Comparison of ENCODE assay signal across 27 cellular contexts in the genomic region with DNA sequence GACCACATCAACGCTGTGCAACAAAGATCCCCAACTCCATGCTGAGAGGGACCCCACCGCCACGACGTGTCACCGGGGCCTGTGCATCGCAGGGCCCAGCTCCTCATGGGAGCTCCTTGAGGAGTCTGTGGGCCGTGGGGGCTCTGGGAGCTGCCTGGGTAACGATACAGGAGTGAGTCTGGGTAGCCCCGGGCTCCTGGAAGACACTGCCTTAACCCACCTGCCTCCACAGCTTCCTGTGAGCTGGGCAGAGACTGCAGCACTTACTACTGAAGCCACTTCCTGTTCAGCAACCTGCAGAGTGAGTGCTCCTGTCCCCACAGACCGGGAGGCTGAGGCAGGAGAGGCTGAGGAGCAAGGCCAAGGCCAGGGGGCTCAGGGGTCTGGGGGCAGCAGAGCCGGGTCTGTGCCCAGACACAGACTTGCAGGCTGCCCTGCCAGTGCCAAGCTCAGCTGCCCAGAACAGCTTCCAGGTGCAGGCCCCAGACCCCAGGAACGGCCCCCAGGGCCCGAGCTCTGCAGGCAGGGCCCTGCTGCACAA.
DNase-seq lines count a peak whose midpoint lies in the region; ATAC-seq and TF ChIP-seq lines count a peak whose summit lies in the region.
"Had no signal": no experiment of that assay in that cellular context is flagged by ENCODE, and none has a peak within 500 bp of the region (broad histone marks: within the 10 kb centered on the region; RNA-seq: fewer than 3 reads in every experiment).

No MANE protein-coding gene starts in this region.

- peaks cover 0 to 1% of the 10 kb centered on the region in 2 donors for H3K9me3 ChIP-seq in neuronal stem cell (replicated peaks in 1 of 2; ENCODE audit: control insufficient read depth in 2 of 2, insufficient read depth in 1 of 2, low read depth in 1 of 2, low read length in 2 of 2)
- H3K9me3 ChIP-seq: body of pancreas had no signal

- H3K9me3 Mint-ChIP-seq in activated CD8-positive, alpha-beta memory T cell treated with anti-CD3 and anti-CD28 coated beads, Interleukin-2, amount 10 ng/mL, durations not matched to agents 7 days and 5 days (ENCODE audit: low read depth) = peaks cover 10% of the 10 kb centered on the region
- H3K9me3 Mint-ChIP-seq in activated CD8-positive, alpha-beta T cell treated with anti-CD3 and anti-CD28 coated beads for 36 hours = peaks cover 12% of the 10 kb centered on the region

- H2BK15ac ChIP-seq in neuronal stem cell (ENCODE audit: low read length) = peak overlapping the region; percentile 51

- peak overlapping the region; percentile 66 for H2BK12ac ChIP-seq in neuronal stem cell (ENCODE audit: low read length)

- no peak overlapping the region for H3K4me3 Mint-ChIP-seq in activated CD8-positive, alpha-beta memory T cell treated with anti-CD3 and anti-CD28 coated beads, Interleukin-2, amount 10 ng/mL, durations not matched to agents 7 days and 5 days
- H3K4me3 Mint-ChIP-seq in activated CD8-positive, alpha-beta T cell treated with anti-CD3 and anti-CD28 coated beads for 36 hours = no peak overlapping the region
- H3K4me3 Mint-ChIP-seq: activated T-cell treated with anti-CD3 and anti-CD28 coated beads, Interleukin-2, amount 50 U/mL, for 4 hours had no signal

- no peaks in the 10 kb centered on the region for H3K27me3 ChIP-seq in H7 (ENCODE audit: control insufficient read depth, insufficient read depth, low read length)
- H3K27me3 ChIP-seq in neuronal stem cell (ENCODE audit: control insufficient read depth in 3 of 3, insufficient read depth in 3 of 3, low read depth in 1 of 3, low read length in 3 of 3) = peaks cover 0 to 3% (median 0%) of the 10 kb centered on the region in 3 experiments
- H3K27me3 ChIP-seq: body of pancreas, tibial nerve had no signal

- H3K18ac ChIP-seq in neuronal stem cell (ENCODE audit: low read length) = peak overlapping the region; percentile 58

- no peak overlapping the region for H2BK120ac ChIP-seq in neuronal stem cell (ENCODE audit: low read depth, low read length)

- H4K8ac ChIP-seq in neuronal stem cell (ENCODE audit: low read depth, low read length) = no peak overlapping the region

- H3K27me3 Mint-ChIP-seq in activated CD8-positive, alpha-beta memory T cell treated with anti-CD3 and anti-CD28 coated beads, Interleukin-2, amount 10 ng/mL, durations not matched to agents 7 days and 5 days = no peaks in the 10 kb centered on the region
- H3K27me3 Mint-ChIP-seq in activated CD8-positive, alpha-beta T cell treated with anti-CD3 and anti-CD28 coated beads for 36 hours = no peaks in the 10 kb centered on the region

- no peaks in the 10 kb centered on the region for H3K36me3 ChIP-seq in H7 (replicated peaks; ENCODE audit: control insufficient read depth, insufficient read depth, low read length)
- no peaks in the 10 kb centered on the region for H3K36me3 ChIP-seq in neuronal stem cell (replicated peaks in 1 of 2; ENCODE audit: control insufficient read depth in 2 of 2, insufficient read depth in 2 of 2, low read length in 2 of 2)
- H3K36me3 ChIP-seq: esophagus muscularis mucosa, tibial nerve had no signal

- no peak overlapping the region for H4K91ac ChIP-seq in neuronal stem cell (ENCODE audit: low read depth, low read length, poor library complexity)

- H3K4ac ChIP-seq in neuronal stem cell (ENCODE audit: low read length) = no peak overlapping the region

- intact Hi-C loops in activated CD8-positive, alpha-beta T cell treated with anti-CD3 and anti-CD28 coated beads for 36 hours (cut with micrococcal nuclease) = no loop called here

- no peak overlapping the region for H3K27ac ChIP-seq in neuronal stem cell (replicated peaks; ENCODE audit: low read length)
- H3K27ac ChIP-seq: A549, body of pancreas, esophagus muscularis mucosa, GM23248, parathyroid adenoma, RWPE1, tibial nerve had no signal

- no peak overlapping the region for H3K23ac ChIP-seq in neuronal stem cell (ENCODE audit: low read depth, low read length, poor library complexity)

- peak overlapping the region; percentile 30 for H3K9ac ChIP-seq in neuronal stem cell (ENCODE audit: low read depth, low read length, poor library complexity)
- H3K9ac ChIP-seq: GM23248, parathyroid adenoma had no signal

- peak; percentile 60 for DNase-seq in activated CD8-positive, alpha-beta memory T cell treated with anti-CD3 and anti-CD28 coated beads, Interleukin-2, amount 10 ng/mL, durations not matched to agents 7 days and 5 days
- DNase-seq in activated CD8-positive, alpha-beta memory T cell treated with anti-CD3 and anti-CD28 coated beads for 24 hours = no peak
- DNase-seq in H7 (peak; percentile 51), neuronal stem cell (ENCODE audit: low spot score) (no peak), NCI-H510A (lab: John Stamatoyannopoulos, UW) (no peak), medulla oblongata (ENCODE audit: extremely low spot score) (no peak)
- peak; percentile 11 for DNase-seq in activated CD8-positive, alpha-beta T cell treated with anti-CD3 and anti-CD28 coated beads for 36 hours
- DNase-seq in stimulated activated CD4-positive, alpha-beta T cell treated with anti-CD3 and anti-CD28 coated beads, Interleukin-2, amount 100 ng/mL, for 24 hours = no peak
- DNase-seq: activated T-cell treated with anti-CD3 and anti-CD28 coated beads, Interleukin-2, amount 50 U/mL, for 4 hours; cerebellar nuclear complex; dermis blood vessel endothelial cell; foreskin fibroblast; GM23248; kidney; MV-4-11; NCI-H1436 treated with DMSO at 0.1 percent for 48 hours; NCI-H345; NCI-H748 treated with DMSO at 0.1 percent for 48 hours; retina; stimulated activated CD4-positive, alpha-beta T cell treated with anti-CD3 and anti-CD28 coated beads, Interleukin-1b, Interleukin-23, amount 100 ng/mL, for 48 hours had no signal

- no peak overlapping the region for H2AK5ac ChIP-seq in neuronal stem cell (ENCODE audit: low read depth, low read length)

- POLR2A ChIA-PET in activated CD8-positive, alpha-beta T cell treated with anti-CD3 and anti-CD28 coated beads for 36 hours (lab: Charles Lee) = no interaction called here

- no CpG with 5 or more reads among the region's 13 CpGs for WGBS in neuronal stem cell (ENCODE audit: extremely low coverage in 2 of 2, insufficient read length in 2 of 2, insufficient replicate concordance in 1 of 2), 2 donors

- H3K14ac ChIP-seq in neuronal stem cell (ENCODE audit: low read length) = no peak overlapping the region

- peaks cover 9% of the 10 kb centered on the region for H3K36me3 Mint-ChIP-seq in activated CD8-positive, alpha-beta memory T cell treated with anti-CD3 and anti-CD28 coated beads, Interleukin-2, amount 10 ng/mL, durations not matched to agents 7 days and 5 days
- H3K36me3 Mint-ChIP-seq in activated CD8-positive, alpha-beta T cell treated with anti-CD3 and anti-CD28 coated beads for 36 hours (ENCODE audit: low read depth) = peaks cover 16% of the 10 kb centered on the region

- ATAC-seq in activated CD8-positive, alpha-beta memory T cell treated with anti-CD3 and anti-CD28 coated beads, Interleukin-2, amount 10 ng/mL, durations not matched to agents 7 days and 5 days = peak; percentile 86
- peak; percentile 74 for ATAC-seq in activated CD8-positive, alpha-beta T cell treated with anti-CD3 and anti-CD28 coated beads for 36 hours
- ATAC-seq: A549, body of pancreas had no signal

- H2BK5ac ChIP-seq in neuronal stem cell (ENCODE audit: low read length) = no peak overlapping the region

- no peak overlapping the region for H2AFZ ChIP-seq in neuronal stem cell (ENCODE audit: low read length)
- H2AFZ ChIP-seq: GM23248, parathyroid adenoma had no signal

- peaks cover 13% of the 10 kb centered on the region for H3K4me1 Mint-ChIP-seq in activated CD8-positive, alpha-beta memory T cell treated with anti-CD3 and anti-CD28 coated beads, Interleukin-2, amount 10 ng/mL, durations not matched to agents 7 days and 5 days
- peaks cover 9% of the 10 kb centered on the region for H3K4me1 Mint-ChIP-seq in activated CD8-positive, alpha-beta T cell treated with anti-CD3 and anti-CD28 coated beads for 36 hours (ENCODE audit: low read depth)

- TF ChIP-seq CTCF in activated CD8-positive, alpha-beta T cell treated with anti-CD3 and anti-CD28 coated beads for 36 hours (IDR thresholded peaks at IDR 0.05) = no peak

- H3K27ac Mint-ChIP-seq in activated CD8-positive, alpha-beta memory T cell treated with anti-CD3 and anti-CD28 coated beads, Interleukin-2, amount 10 ng/mL, durations not matched to agents 7 days and 5 days = no peak overlapping the region
- H3K27ac Mint-ChIP-seq in activated CD8-positive, alpha-beta T cell treated with anti-CD3 and anti-CD28 coated beads for 36 hours = no peak overlapping the region

- H3K4me3 ChIP-seq in H7 (ENCODE audit: insufficient read depth, low read depth, low read length) = no peak overlapping the region
- no peak overlapping the region for H3K4me3 ChIP-seq in neuronal stem cell (ENCODE audit: low read length in 2 of 2)
- H3K4me3 ChIP-seq: A549, body of pancreas, esophagus muscularis mucosa, GM23248, smooth muscle cell, tibial nerve had no signal

- H3K4me1 ChIP-seq in neuronal stem cell (ENCODE audit: control insufficient read depth in 2 of 2, insufficient read depth in 1 of 2, low read depth in 1 of 2, low read length in 2 of 2) = no peaks in the 10 kb centered on the region
- H3K4me1 ChIP-seq: A549, body of pancreas, esophagus muscularis mucosa, parathyroid adenoma, tibial nerve had no signal

- no peaks in the 10 kb centered on the region for H3K79me1 ChIP-seq in neuronal stem cell (ENCODE audit: low read depth, low read length)

- CTCF ChIA-PET in activated CD8-positive, alpha-beta memory T cell treated with anti-CD3 and anti-CD28 coated beads, Interleukin-2, amount 10 ng/mL, durations not matched to agents 7 days and 5 days (lab: Charles Lee) = no interaction called here
- CTCF ChIA-PET in activated CD8-positive, alpha-beta T cell treated with anti-CD3 and anti-CD28 coated beads for 36 hours (lab: Charles Lee) = interaction anchor here (0.7 kb wide), 1 partner anchor 101 kb away, joined by 3 read pairs; no protein-coding TSS in a partner anchor

- H3K4me2 ChIP-seq in neuronal stem cell (ENCODE audit: insufficient read depth, low read length, poor library complexity, severe bottlenecking) = no peak overlapping the region
- H3K4me2 ChIP-seq: A549, smooth muscle cell had no signal

Comparison
In these comparisons a context has a peak if more than half of its experiments do, and no peak if none do; other contexts are left out.
1. DNase-seq: peak in activated CD8-positive, alpha-beta memory T cell treated with anti-CD3 and anti-CD28 coated beads, Interleukin-2, amount 10 ng/mL, durations not matched to agents 7 days and 5 days (single experiment), H7 (single experiment) and activated CD8-positive, alpha-beta T cell treated with anti-CD3 and anti-CD28 coated beads for 36 hours (single experiment); none in activated CD8-positive, alpha-beta memory T cell treated with anti-CD3 and anti-CD28 coated beads for 24 hours (single experiment), neuronal stem cell (single experiment), NCI-H510A (single experiment), stimulated activated CD4-positive, alpha-beta T cell treated with anti-CD3 and anti-CD28 coated beads, Interleukin-2, amount 100 ng/mL, for 24 hours (0 of 2) and medulla oblongata (single experiment).